8 cellular contexts compared by ENCODE assay signal in genomic region chr20:45095753-45096371, GRCh38. TPM values are rescaled to one million over a fixed set of nuclear protein-coding genes. Genes with fewer than 3 reads are reported as not detected.
DNase-seq lines count a peak whose midpoint lies in the region; ATAC-seq and TF ChIP-seq lines count a peak whose summit lies in the region.

No MANE protein-coding gene starts in this region.

- TF ChIP-seq CTCF in KMS-11 (conservative IDR thresholded peaks at IDR 0.05; ENCODE audit: low read depth, low read length) (peak; percentile 89), left ventricle myocardium inferior (IDR thresholded peaks at IDR 0.05; ENCODE audit: borderline replicate concordance) (peak; percentile 76), gastrocnemius medialis (IDR thresholded peaks at IDR 0.05 in 4 of 5, conservative IDR thresholded peaks at IDR 0.05 in 1 of 5) (peak; percentile 39 to 72 (median 50))

- DNase-seq in Daoy (ENCODE audit: low read depth) (peak; percentile 43), SKM-1 treated with dmso at 0.1 percent for 144 hours (lab: John Stamatoyannopoulos, UW; ENCODE audit: unreplicated experiment) (peak; percentile 58), adipocyte (ENCODE audit: low read depth) (peak; percentile 90), left ventricle myocardium inferior (no peak), gastrocnemius medialis (peak; percentile 10 to 22)

- H3K27ac ChIP-seq in KMS-11 = no peak overlapping the region
- no peak overlapping the region for H3K27ac ChIP-seq in left ventricle myocardium inferior (replicated peaks)
- no peak overlapping the region for H3K27ac ChIP-seq in gastrocnemius medialis

- H3K4me2 ChIP-seq in KMS-11 = peak overlapping the region; percentile 37; the same call in 1 of the 2 replicates

- H3K9me3 ChIP-seq in adipocyte (ENCODE audit: control insufficient read depth, low read length) = no peaks in the 10 kb centered on the region
- no peaks in the 10 kb centered on the region for H3K9me3 ChIP-seq in left ventricle myocardium inferior (replicated peaks)
- no peaks in the 10 kb centered on the region for H3K9me3 ChIP-seq in gastrocnemius medialis

- H3K27me3 ChIP-seq in KMS-11 (ENCODE audit: insufficient read depth, low read depth) (no peaks in the 10 kb centered on the region), adipocyte (replicated peaks; ENCODE audit: control insufficient read depth, insufficient read depth, low read length) (peaks cover 48% of the 10 kb centered on the region), left ventricle myocardium inferior (ENCODE audit: low read depth) (peaks cover 51% of the 10 kb centered on the region), gastrocnemius medialis (peaks cover 43 to 48% (median 43%) of the 10 kb centered on the region in 3 donors)

- H3K4me3 ChIP-seq in KMS-11 (IDR thresholded peaks at IDR 0.05; ENCODE audit: insufficient read depth, low read depth, low read length) (no peak overlapping the region), adipocyte (ENCODE audit: low read length) (no peak overlapping the region), left ventricle myocardium inferior (no peak overlapping the region), gastrocnemius medialis (no peak overlapping the region)

- H3K79me2 ChIP-seq in KMS-11 (ENCODE audit: insufficient read depth, low read depth) = no peaks in the 10 kb centered on the region

- TF ChIP-seq POLR2A in gastrocnemius medialis (IDR thresholded peaks at IDR 0.05) = no peak

- intact Hi-C loops in left ventricle myocardium inferior (cut with micrococcal nuclease) = no loop called here
- intact Hi-C loops in gastrocnemius medialis (cut with DNase I; ENCODE audit: low total_unique reads) = loop anchor here (1.0 to 10.0 kb wide), 2 partner anchors 52 to 81 kb away; no protein-coding TSS in a partner anchor

- H3K36me3 ChIP-seq in KMS-11 (ENCODE audit: insufficient read depth) (no peaks in the 10 kb centered on the region), adipocyte (ENCODE audit: control insufficient read depth, insufficient read depth, low read length, severe bottlenecking) (no peaks in the 10 kb centered on the region), left ventricle myocardium inferior (no peaks in the 10 kb centered on the region), gastrocnemius medialis (no peaks in the 10 kb centered on the region)

- no peaks in the 10 kb centered on the region for H4K20me1 ChIP-seq in KMS-11 (ENCODE audit: insufficient read depth)

- peak overlapping the region; percentile 28; the same call in 1 of the 2 replicates for H2AFZ ChIP-seq in KMS-11 (ENCODE audit: low read depth)

- peaks cover 13% of the 10 kb centered on the region for H3K4me1 ChIP-seq in KMS-11 (ENCODE audit: low read depth, poor library complexity, severe bottlenecking)
- peaks cover 3% of the 10 kb centered on the region for H3K4me1 ChIP-seq in adipocyte (ENCODE audit: control insufficient read depth, insufficient read depth, low read length)
- H3K4me1 ChIP-seq in left ventricle myocardium inferior = peaks cover 16% of the 10 kb centered on the region
- H3K4me1 ChIP-seq in gastrocnemius medialis = no peaks in the 10 kb centered on the region

- no peak overlapping the region for H3K9ac ChIP-seq in KMS-11
- no peak overlapping the region for H3K9ac ChIP-seq in adipocyte (ENCODE audit: low read length)

- ATAC-seq in gastrocnemius medialis (peak; percentile 20 to 81), GM19328 (IDR thresholded peaks at IDR 0.05; ENCODE audit: unreplicated experiment) (no peak), HG03521 (IDR thresholded peaks at IDR 0.05; ENCODE audit: unreplicated experiment) (no peak)

- in situ Hi-C loops in gastrocnemius medialis (cut with MboI; ENCODE audit: low sequenced_read_pairs in 4 of 4) = loop anchor here in 2 of 4 donors (10.0 kb wide), 1 partner anchor 51 kb away; no protein-coding TSS in a partner anchor

RNA-seq across cellular contexts. Expression of gene KCNS1, which starts 5.1 kb away (rescaled TPM):
- total RNA-seq in Daoy (2014; rRNA removed; shearing (Covaris generic)) = not detected in 2 replicates
- 0.14 TPM for total RNA-seq in left ventricle myocardium inferior
- total RNA-seq in gastrocnemius medialis = not detected

RNA-seq across cellular contexts. Expression of gene WFDC5, which starts 19.1 kb away (rescaled TPM):
- not detected in 2 replicates for total RNA-seq in Daoy (2014; rRNA removed; shearing (Covaris generic))
- total RNA-seq in left ventricle myocardium inferior (not detected), gastrocnemius medialis (not detected)

RNA-seq across cellular contexts. Expression of gene WFDC12, which starts 28.4 kb away (rescaled TPM):
- not detected in 2 replicates for total RNA-seq in Daoy (2014; rRNA removed; shearing (Covaris generic))
- total RNA-seq in left ventricle myocardium inferior = not detected
- total RNA-seq in gastrocnemius medialis = not detected

Comparison
In these comparisons a context has a peak if more than half of its experiments do, and no peak if none do; other contexts are left out.
1. ATAC-seq: peak in gastrocnemius medialis (2 of 2); none in GM19328 (single experiment) and HG03521 (single experiment).
2. Peak in every context shown above with its lines, with median percentiles within 50 percentile points of each other: CTCF ChIP-seq.